ENCODE assay signal across 21 cellular contexts in genomic region chr3:192935441-192935840, GRCh38. TPM values are rescaled to one million over a fixed set of nuclear protein-coding genes. Genes with fewer than 3 reads are reported as not detected.
A peak's percentile ranks its signal among the peaks of the same experiment; 100 is the strongest.
DNase-seq lines count a peak whose midpoint lies in the region; ATAC-seq lines count a peak whose summit lies in the region.
"Had no signal": no experiment of that assay in that cellular context is flagged by ENCODE, and none has a peak within 500 bp of the region (broad histone marks: within the 10 kb centered on the region; RNA-seq: fewer than 3 reads in every experiment).

No MANE protein-coding gene starts in this region.

- peak; percentile 45 for ATAC-seq in GM18502 (IDR thresholded peaks at IDR 0.05; ENCODE audit: poor library complexity, unreplicated experiment)
- ATAC-seq: right lobe of liver had no signal

- DNase-seq in HT1080 (ENCODE audit: low read depth), result peak; percentile 52
- peak; percentile 86 for DNase-seq in amniotic epithelial cell (ENCODE audit: low read depth)
- DNase-seq in iris pigment epithelial cell (ENCODE audit: low read depth), result peak; percentile 44
- no peak for DNase-seq in HPDE6-E6E7 (ENCODE audit: extremely low spot score)
- no peak for DNase-seq in OCI-M1 (lab: John Stamatoyannopoulos, UW)
- DNase-seq in AG08395 (ENCODE audit: low spot score), result no peak
- DNase-seq: activated CD4-positive, alpha-beta T cell treated with anti-CD3 and anti-CD28 coated beads for 4 hours; activated naive CD4-positive, alpha-beta T cell treated with anti-CD3 and anti-CD28 coated beads, Interleukin-2, amount 50 U/mL, for 16 hours; dorsolateral prefrontal cortex; GOT3; head of caudate nucleus; Kasumi-1; NCI-H1105; NCI-H2029 treated with DMSO at 0.1 percent for 48 hours; PC-9; posterior cingulate gyrus; right lobe of liver; SJCRH30; stimulated activated CD4-positive, alpha-beta T cell treated with anti-CD3 and anti-CD28 coated beads, Interleukin-4, amount 100 ng/mL, for 4 hours; stimulated activated naive CD4-positive, alpha-beta T cell treated with Interleukin-2 at 50 U/mL for 16 hours had no signal

RNA-seq across cellular contexts. Expression of gene MB21D2, which starts 17.8 kb away (rescaled TPM):
- 16.1 and 17.8 TPM in 2 replicates for total RNA-seq in HT1080 (2014; rRNA removed; shearing (Covaris generic))
- polyA plus RNA-seq in HT1080 (2015; cell fraction: cytosol; rRNA removed), result 19.4 and 19.9 TPM in 2 replicates
- polyA plus RNA-seq in HT1080 (2015; cell fraction: nucleus; rRNA removed), result 23.4 and 24.7 TPM in 2 replicates

Comparison
In these comparisons a context has a peak if more than half of its experiments do, and no peak if none do; other contexts are left out.
1. DNase-seq: peak in HT1080 (single experiment), amniotic epithelial cell (single experiment) and iris pigment epithelial cell (single experiment); none in HPDE6-E6E7 (single experiment), OCI-M1 (single experiment) and AG08395 (single experiment).